12 cellular contexts compared by ENCODE assay signal in the genomic region with DNA sequence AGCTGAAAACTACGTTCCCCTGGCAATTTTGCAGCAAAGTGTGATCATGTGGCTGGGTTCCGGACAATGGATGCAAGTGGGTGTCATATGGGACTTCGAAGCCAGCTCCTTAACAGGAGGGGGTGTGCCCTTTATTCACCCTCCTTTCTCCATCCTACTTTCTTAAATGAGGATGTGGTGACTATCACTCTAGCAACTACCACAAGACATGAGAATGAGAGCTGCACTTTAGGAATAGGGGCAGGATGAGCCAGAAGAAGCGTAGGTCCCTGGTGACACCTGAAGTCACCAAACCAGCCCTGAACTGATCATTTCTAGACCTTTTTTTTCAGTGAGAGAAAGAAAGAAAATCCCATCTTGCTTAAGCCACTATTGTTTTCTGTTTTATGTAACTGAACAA. TPM values are rescaled to one million over a fixed set of nuclear protein-coding genes. Genes with fewer than 3 reads are reported as not detected.
A peak's percentile ranks its signal among the peaks of the same experiment; 100 is the strongest.
DNase-seq lines count a peak whose midpoint lies in the region; ATAC-seq and TF ChIP-seq lines count a peak whose summit lies in the region.
"Had no signal": no experiment of that assay in that cellular context is flagged by ENCODE, and none has a peak within 500 bp of the region (broad histone marks: within the 10 kb centered on the region; RNA-seq: fewer than 3 reads in every experiment).

No MANE protein-coding gene starts in this region.

- no peak for TF ChIP-seq CTCF in CD8-positive, alpha-beta T cell (IDR thresholded peaks at IDR 0.05)
- TF ChIP-seq CTCF in GM10248 (IDR thresholded peaks at IDR 0.05; ENCODE audit: control extremely low read depth, extremely low read depth, low read depth, missing control alignments) = no peak

- no peak for DNase-seq in CD8-positive, alpha-beta T cell
- DNase-seq in Jurkat, Clone E6-1 (ENCODE audit: low read depth, low spot score) = peak; percentile 73
- DNase-seq in activated T-cell treated with anti-CD3 and anti-CD28 coated beads, Interleukin-2, amount 50 U/mL, for 48 hours = peak; percentile 17 to 18
- no peak for DNase-seq in naive thymus-derived CD8-positive, alpha-beta T cell
- DNase-seq in C1 segment of cervical spinal cord (lab: John Stamatoyannopoulos, UW) (no peak), GM10248 (ENCODE audit: extremely low spot score) (no peak), left lobe of liver (ENCODE audit: low spot score) (no peak)
- DNase-seq: kidney glomerular epithelial cell, PC-9 had no signal

- H3K4me1 Mint-ChIP-seq in CD8-positive, alpha-beta T cell (ENCODE audit: low read depth) = peaks cover 93% of the 10 kb centered on the region
- H3K4me1 Mint-ChIP-seq in naive thymus-derived CD8-positive, alpha-beta T cell = peaks cover 60 to 96% (median 90%) of the 10 kb centered on the region in 4 donors

- intact Hi-C loops in CD8-positive, alpha-beta T cell (cut with DNase I, micrococcal nuclease) = no loop called here

- no peaks in the 10 kb centered on the region for H3K9me3 Mint-ChIP-seq in CD8-positive, alpha-beta T cell
- no peaks in the 10 kb centered on the region for H3K9me3 Mint-ChIP-seq in naive thymus-derived CD8-positive, alpha-beta T cell
- H3K9me3 Mint-ChIP-seq: brain had no signal

- H3K27me3 ChIP-seq in CD8-positive, alpha-beta T cell (ENCODE audit: insufficient read depth, low read length) = no peaks in the 10 kb centered on the region
- H3K27me3 ChIP-seq: tibial artery had no signal

- peaks cover 90% of the 10 kb centered on the region for H3K4me1 ChIP-seq in CD8-positive, alpha-beta T cell (ENCODE audit: insufficient read depth, low read length)

- no peak overlapping the region for H3K4me3 ChIP-seq in CD8-positive, alpha-beta T cell (ENCODE audit: low read depth, low read length)
- H3K4me3 ChIP-seq in Jurkat, Clone E6-1 (ENCODE audit: low read length) = no peak overlapping the region
- H3K4me3 ChIP-seq: PC-9, tibial artery had no signal

- ATAC-seq in CD8-positive, alpha-beta T cell = no peak
- peak in 1 of 2 donors; percentile 16 for ATAC-seq in naive thymus-derived CD8-positive, alpha-beta T cell
- ATAC-seq in left lobe of liver (no peak), HG02938 (IDR thresholded peaks at IDR 0.05; ENCODE audit: unreplicated experiment) (no peak)

- peak overlapping the region; percentile 97 for H3K27ac Mint-ChIP-seq in CD8-positive, alpha-beta T cell
- peak overlapping the region in 9 of 10 donors; percentile 51 to 100 (median 93) for H3K27ac Mint-ChIP-seq in naive thymus-derived CD8-positive, alpha-beta T cell

- H3K27me3 Mint-ChIP-seq in CD8-positive, alpha-beta T cell (ENCODE audit: low read depth) = no peaks in the 10 kb centered on the region
- H3K27me3 Mint-ChIP-seq in naive thymus-derived CD8-positive, alpha-beta T cell = no peaks in the 10 kb centered on the region

- H3K36me3 Mint-ChIP-seq in CD8-positive, alpha-beta T cell = peaks cover 48% of the 10 kb centered on the region
- peaks cover 0 to 28% (median 19%) of the 10 kb centered on the region in 3 donors for H3K36me3 Mint-ChIP-seq in naive thymus-derived CD8-positive, alpha-beta T cell
- H3K36me3 Mint-ChIP-seq: brain had no signal

- no peaks in the 10 kb centered on the region for H3K36me3 ChIP-seq in CD8-positive, alpha-beta T cell (ENCODE audit: insufficient read depth, low read length)
- H3K36me3 ChIP-seq: tibial artery had no signal

- H3K4me3 Mint-ChIP-seq in CD8-positive, alpha-beta T cell = peak overlapping the region; percentile 16
- H3K4me3 Mint-ChIP-seq in naive thymus-derived CD8-positive, alpha-beta T cell = peak overlapping the region in 7 of 10 donors; percentile 1 to 76 (median 48)
- H3K4me3 Mint-ChIP-seq: brain had no signal

- POLR2A ChIA-PET in CD8-positive, alpha-beta T cell (lab: Charles Lee) = interaction anchor here (0.7 to 11.1 kb wide), 9 partner anchors 11 to 65 kb away, joined by 3 to 132 read pairs (median 5); a partner anchor contains a TSS
- POLR2A ChIA-PET in naive thymus-derived CD8-positive, alpha-beta T cell (lab: Charles Lee) = interaction anchor here (0.9 to 12.3 kb wide), 6 partner anchors 11 to 65 kb away, joined by 3 to 274 read pairs (median 18); a partner anchor contains a TSS
- POLR2A ChIA-PET in GM10248 (lab: Yijun Ruan, JAX) = interaction anchor here (0.5 to 0.7 kb wide), 2 partner anchors 59 to 312 kb away, joined by 3 to 8 read pairs; a partner anchor contains a TSS

- CTCF ChIA-PET in CD8-positive, alpha-beta T cell (lab: Charles Lee) = interaction anchor here (0.9 to 3.0 kb wide), 5 partner anchors 11 to 47 kb away, joined by 3 to 11 read pairs (median 4); no protein-coding TSS in a partner anchor
- CTCF ChIA-PET in GM10248 (lab: Yijun Ruan, JAX) = interaction anchor here (1.3 to 10.8 kb wide), 7 partner anchors 11 to 70 kb away, joined by 3 to 104 read pairs (median 7); no protein-coding TSS in a partner anchor

- no peak overlapping the region for H3K27ac ChIP-seq in CD8-positive, alpha-beta T cell (ENCODE audit: low read depth, low read length)
- H3K27ac ChIP-seq: PC-9, tibial artery had no signal

- H3K9me3 ChIP-seq in CD8-positive, alpha-beta T cell (ENCODE audit: low read length) = no peaks in the 10 kb centered on the region
- H3K9me3 ChIP-seq: tibial artery had no signal

RNA-seq across cellular contexts. Expression of a gene that starts 58.9 kb away (rescaled TPM):
- total RNA-seq in CD8-positive, alpha-beta T cell = 1,000 to 10,000 TPM; 1,214 to 1,250 TPM
- 67.5 TPM for polyA plus RNA-seq in Jurkat, Clone E6-1 (2012; ENCODE audit: insufficient read depth, insufficient read length)
- total RNA-seq in naive thymus-derived CD8-positive, alpha-beta T cell = 100 to 1,000 TPM; 116 to 127 TPM
- 100 to 1,000 TPM; 108 to 218 (median 141) TPM for polyA plus RNA-seq in naive thymus-derived CD8-positive, alpha-beta T cell
- total RNA-seq in left lobe of liver = 24.8 TPM

Comparison
In these comparisons a context has a peak if more than half of its experiments do, and no peak if none do; other contexts are left out.
1. DNase-seq: peak in Jurkat, Clone E6-1 (single experiment) and activated T-cell treated with anti-CD3 and anti-CD28 coated beads, Interleukin-2, amount 50 U/mL, for 48 hours (2 of 2); none in CD8-positive, alpha-beta T cell (0 of 7), naive thymus-derived CD8-positive, alpha-beta T cell (0 of 10), C1 segment of cervical spinal cord (0 of 14), GM10248 (single experiment) and left lobe of liver (single experiment).
2. RNA of a gene that starts 58.9 kb away (total RNA-seq): 1,214 to 1,250 TPM in CD8-positive, alpha-beta T cell; 116 to 127 TPM in naive thymus-derived CD8-positive, alpha-beta T cell and 24.8 TPM in left lobe of liver (single experiment); every median in the first group is over 4 times any median in the second.